ENCODE assay signal across 10 cellular contexts in genomic region chr22:39149915-39150847, GRCh38. TPM values are rescaled to one million over a fixed set of nuclear protein-coding genes. Genes with fewer than 3 reads are reported as not detected.
A peak's percentile ranks its signal among the peaks of the same experiment; 100 is the strongest.
DNase-seq lines count a peak whose midpoint lies in the region; ATAC-seq and TF ChIP-seq lines count a peak whose summit lies in the region.
"Had no signal": no experiment of that assay in that cellular context is flagged by ENCODE, and none has a peak within 500 bp of the region (broad histone marks: within the 10 kb centered on the region; RNA-seq: fewer than 3 reads in every experiment).

No MANE protein-coding gene starts in this region.

- H3K36me3 Mint-ChIP-seq in neural progenitor cell, result peaks cover 2% of the 10 kb centered on the region

- no peaks in the 10 kb centered on the region for H4K20me1 ChIP-seq in neural progenitor cell (ENCODE audit: low read depth)

- H3K27ac ChIP-seq in heart left ventricle (peak overlapping the region in 7 of 12 donors; percentile 1 to 99 (median 94)), colonic mucosa (peak overlapping the region; percentile 48), neural progenitor cell (no peak overlapping the region), urinary bladder (ENCODE audit: low read depth) (peak overlapping the region; percentile 76)
- H3K27ac ChIP-seq: C4-2B had no signal

- H3K27me3 ChIP-seq in heart left ventricle (peaks cover 0 to 15% (median 0%) of the 10 kb centered on the region in 9 donors), colonic mucosa (peaks cover 18% of the 10 kb centered on the region), neural progenitor cell (peaks cover 37% of the 10 kb centered on the region)

- intact Hi-C loops in heart left ventricle (cut with DNase I) (loop anchor here in 4 of 10 donors (5.0 kb wide), 2 partner anchors 167 to 372 kb away; partner anchors contain the start of genes RPL3 (in 4 of the 4) and ATF4 (in 1 of the 4)), left ventricle myocardium superior (cut with micrococcal nuclease) (no loop called here), colonic mucosa (cut with DNase I) (loop anchor here (5.0 kb wide), 1 partner anchor 167 kb away; the partner anchor contains the start of gene RPL3)

- H2AFZ ChIP-seq in neural progenitor cell (replicated peaks), result no peak overlapping the region

- peaks cover 42% of the 10 kb centered on the region for H3F3A ChIP-seq in neural progenitor cell (ENCODE audit: low read depth)

- H3K4me3 ChIP-seq in heart left ventricle, result no peak overlapping the region
- no peak overlapping the region for H3K4me3 ChIP-seq in colonic mucosa
- H3K4me3 ChIP-seq in neural progenitor cell, result no peak overlapping the region
- no peak overlapping the region for H3K4me3 ChIP-seq in urinary bladder (ENCODE audit: low read depth, low read length)

- no peak overlapping the region for H3K27ac Mint-ChIP-seq in neural progenitor cell

- no peak for TF ChIP-seq POLR2A in heart left ventricle (IDR thresholded peaks at IDR 0.05)

- H3K79me2 ChIP-seq in neural progenitor cell (ENCODE audit: low read depth), result no peaks in the 10 kb centered on the region

- H3K4me1 Mint-ChIP-seq in neural progenitor cell, result peaks cover 21% of the 10 kb centered on the region

- H3K9ac ChIP-seq in colonic mucosa (ENCODE audit: low read depth in 2 of 2, low read length in 2 of 2) (no peak overlapping the region), neural progenitor cell (no peak overlapping the region)

- no peak overlapping the region for H3K4me2 ChIP-seq in neural progenitor cell

- no peak for ATAC-seq in heart left ventricle
- ATAC-seq in left ventricle myocardium superior, result no peak
- ATAC-seq in HG03280 (IDR thresholded peaks at IDR 0.05; ENCODE audit: unreplicated experiment), result no peak

- peaks cover 25% of the 10 kb centered on the region for H3K27me3 Mint-ChIP-seq in neural progenitor cell (ENCODE audit: insufficient read depth, low read depth)

- 68 to 80% (median 76%) methylated on average over 14 to 16 of the region's 16 CpGs for WGBS in heart left ventricle, 4 donors
- WGBS in urinary bladder, result 72% methylated on average over 16 of the region's 16 CpGs

- no peaks in the 10 kb centered on the region for H3K9me3 Mint-ChIP-seq in neural progenitor cell

- H3K4me1 ChIP-seq in heart left ventricle (peaks cover 0 to 70% (median 44%) of the 10 kb centered on the region in 12 donors), colonic mucosa (peaks cover 5% of the 10 kb centered on the region), neural progenitor cell (peaks cover 4% of the 10 kb centered on the region), urinary bladder (ENCODE audit: insufficient read depth) (no peaks in the 10 kb centered on the region)

- H3K4me3 Mint-ChIP-seq in neural progenitor cell, result peak overlapping the region; percentile 59

- no peaks in the 10 kb centered on the region for H3K9me3 ChIP-seq in heart left ventricle
- no peaks in the 10 kb centered on the region for H3K9me3 ChIP-seq in colonic mucosa
- H3K9me3 ChIP-seq in neural progenitor cell (ENCODE audit: low read depth), result no peaks in the 10 kb centered on the region

- H3K36me3 ChIP-seq in heart left ventricle (peaks cover 0 to 25% (median 9%) of the 10 kb centered on the region in 9 donors), colonic mucosa (no peaks in the 10 kb centered on the region), neural progenitor cell (no peaks in the 10 kb centered on the region), urinary bladder (ENCODE audit: insufficient read depth) (no peaks in the 10 kb centered on the region)

- DNase-seq in heart left ventricle (peak in 1 of 5 donors; percentile 24), left ventricle myocardium superior (no peak), colonic mucosa (no peak), neural progenitor cell (ENCODE audit: low spot score) (peak; percentile 40), NCI-H526 (lab: John Stamatoyannopoulos, UW) (no peak)
- DNase-seq in NK-92 treated with Interleukin-12 subunit alpha and Interleukin-12 subunit beta, amount 100 ng/mL, for 24 hours (lab: John Stamatoyannopoulos, UW), result no peak

- TF ChIP-seq CTCF in heart left ventricle (IDR thresholded peaks at IDR 0.05) (no peak), colonic mucosa (IDR thresholded peaks at IDR 0.05) (no peak), neural progenitor cell (IDR thresholded peaks at IDR 0.05) (peak; percentile 11)

RNA-seq across cellular contexts. Expression of gene CBX7, which starts 2.3 kb away (rescaled TPM):
- 100 to 1,000 TPM in 1 of 9 donors, 10 to 100 TPM in 8; 48.3 to 187 (median 75.0) TPM for total RNA-seq in heart left ventricle
- polyA plus RNA-seq in heart left ventricle, result 10 to 100 TPM; 50.1 to 60.4 TPM
- 79.2 TPM for total RNA-seq in left ventricle myocardium superior
- 10 to 100 TPM; 15.0 to 21.1 TPM for total RNA-seq in colonic mucosa
- 0.71 and 7.7 TPM in 2 replicates for total RNA-seq in neural progenitor cell (ENCODE audit: low replicate concordance)
- total RNA-seq in urinary bladder, result 11.6 TPM
- 154 TPM for polyA plus RNA-seq in urinary bladder

RNA-seq across cellular contexts. Expression of gene APOBEC3H, which starts 53.1 kb away (rescaled TPM):
- total RNA-seq in heart left ventricle, result 1 to 10 TPM in 1 of 9 donors, under 1 TPM in 3, not detected in 5; 0.21 to 1.7 (median 0.61) TPM
- polyA plus RNA-seq in heart left ventricle, result under 1 TPM in 1 of 2 donors, not detected in 1; 0.46 TPM
- 0.40 TPM for total RNA-seq in left ventricle myocardium superior
- total RNA-seq in colonic mucosa, result under 1 TPM in 1 of 2 donors, not detected in 1; 0.45 TPM
- 0.87 and 1.4 TPM in 2 replicates for total RNA-seq in neural progenitor cell (ENCODE audit: low replicate concordance)
- total RNA-seq in urinary bladder, result not detected
- 0.24 TPM for polyA plus RNA-seq in urinary bladder
- total RNA-seq: mesenteric fat pad had no signal
